Comparison of ENCODE assay signal across 12 cellular contexts in genomic region chrX:72045552-72046277, GRCh38.
DNase-seq lines count a peak whose midpoint lies in the region; ATAC-seq, FAIRE-seq and TF ChIP-seq lines count a peak whose summit lies in the region.
"Had no signal": no experiment of that assay in that cellular context is flagged by ENCODE, and none has a peak within 500 bp of the region (broad histone marks: within the 10 kb centered on the region; RNA-seq: fewer than 3 reads in every experiment).

No MANE protein-coding gene starts in this region.

- H3K27ac Mint-ChIP-seq in brain: peak overlapping the region in 3 of 5 experiments; percentile 81 to 90 (median 86)
- no peak overlapping the region for H3K27ac Mint-ChIP-seq in stimulated activated memory B cell treated with anti-CD40 and anti-IgM and Interleukin-4, amounts not matched to agents 10 μg/mL and 1 μg/mL and 100 μg/mL, for 72 hours
- H3K27ac Mint-ChIP-seq: activated CD4-positive, alpha-beta T cell treated with anti-CD3 and anti-CD28 coated beads, Interleukin-2, amount 10 ng/mL, durations not matched to agents 7 days and 5 days had no signal

- no peaks in the 10 kb centered on the region for H3K9me3 ChIP-seq in heart left ventricle
- no peaks in the 10 kb centered on the region for H3K9me3 ChIP-seq in right cardiac atrium (ENCODE audit: control insufficient read depth, low read length)
- no peaks in the 10 kb centered on the region for H3K9me3 ChIP-seq in kidney (ENCODE audit: control insufficient read depth in 1 of 2, low read length in 2 of 2)
- H3K9me3 ChIP-seq in uterus: no peaks in the 10 kb centered on the region

- no peak overlapping the region for H3K4me3 Mint-ChIP-seq in brain
- no peak overlapping the region for H3K4me3 Mint-ChIP-seq in stimulated activated memory B cell treated with anti-CD40 and anti-IgM and Interleukin-4, amounts not matched to agents 10 μg/mL and 1 μg/mL and 100 μg/mL, for 72 hours
- H3K4me3 Mint-ChIP-seq: activated CD4-positive, alpha-beta T cell treated with anti-CD3 and anti-CD28 coated beads, Interleukin-2, amount 10 ng/mL, durations not matched to agents 7 days and 5 days had no signal

- ATAC-seq in heart left ventricle (peak in 3 of 4 donors; percentile 35 to 68 (median 62)), right cardiac atrium (no peak)
- ATAC-seq in stimulated activated memory B cell treated with anti-CD40 and anti-IgM and Interleukin-4, amounts not matched to agents 10 μg/mL and 1 μg/mL and 100 μg/mL, for 72 hours: no peak
- ATAC-seq: sciatic nerve had no signal

- no peak overlapping the region for H3K9ac ChIP-seq in kidney (ENCODE audit: low read length in 2 of 2)

- peaks cover 0 to 23% (median 0%) of the 10 kb centered on the region in 9 donors for H3K27me3 ChIP-seq in heart left ventricle
- no peaks in the 10 kb centered on the region for H3K27me3 ChIP-seq in right cardiac atrium (ENCODE audit: control insufficient read depth, insufficient read depth)
- no peaks in the 10 kb centered on the region for H3K27me3 ChIP-seq in uterus

- intact Hi-C loops in heart left ventricle (cut with DNase I): no loop called here
- intact Hi-C loops in right cardiac atrium (cut with DNase I): no loop called here
- intact Hi-C loops in kidney (cut with DNase I): no loop called here
- intact Hi-C loops in uterus (cut with DNase I; ENCODE audit: low total_unique reads): no loop called here

- peaks cover 0 to 2% (median 0%) of the 10 kb centered on the region in 5 experiments for H3K9me3 Mint-ChIP-seq in brain
- no peaks in the 10 kb centered on the region for H3K9me3 Mint-ChIP-seq in stimulated activated memory B cell treated with anti-CD40 and anti-IgM and Interleukin-4, amounts not matched to agents 10 μg/mL and 1 μg/mL and 100 μg/mL, for 72 hours
- H3K9me3 Mint-ChIP-seq: activated CD4-positive, alpha-beta T cell treated with anti-CD3 and anti-CD28 coated beads, Interleukin-2, amount 10 ng/mL, durations not matched to agents 7 days and 5 days had no signal

- H3K4me1 Mint-ChIP-seq in brain: peaks cover 41% of the 10 kb centered on the region
- peaks cover 6% of the 10 kb centered on the region for H3K4me1 Mint-ChIP-seq in stimulated activated memory B cell treated with anti-CD40 and anti-IgM and Interleukin-4, amounts not matched to agents 10 μg/mL and 1 μg/mL and 100 μg/mL, for 72 hours

- TF ChIP-seq CTCF in heart left ventricle (IDR thresholded peaks at IDR 0.05): no peak
- no peak for TF ChIP-seq CTCF in brain (conservative IDR thresholded peaks at IDR 0.05)
- no peak for TF ChIP-seq CTCF in kidney (IDR thresholded peaks at IDR 0.05; ENCODE audit: borderline replicate concordance, extremely low read depth, insufficient read depth)
- no peak for TF ChIP-seq CTCF in uterus (IDR thresholded peaks at IDR 0.05)

- FAIRE-seq in kidney (lab: Jason Lieb, UNC): peak; percentile 6

- no peaks in the 10 kb centered on the region for H3K36me3 Mint-ChIP-seq in brain
- no peaks in the 10 kb centered on the region for H3K36me3 Mint-ChIP-seq in stimulated activated memory B cell treated with anti-CD40 and anti-IgM and Interleukin-4, amounts not matched to agents 10 μg/mL and 1 μg/mL and 100 μg/mL, for 72 hours

- TF ChIP-seq POLR2A in heart left ventricle (IDR thresholded peaks at IDR 0.05): no peak
- no peak for TF ChIP-seq POLR2A in uterus (IDR thresholded peaks at IDR 0.05)

- no peak for DNase-seq in heart left ventricle
- no peak for DNase-seq in right cardiac atrium
- DNase-seq in kidney: no peak
- peak in 1 of 2 donors; percentile 38 for DNase-seq in uterus
- no peak for DNase-seq in activated CD4-positive, alpha-beta T cell treated with anti-CD3 and anti-CD28 coated beads, Interleukin-2, amount 50 U/mL, for 4 hours
- DNase-seq in globus pallidus (ENCODE audit: low spot score): no peak
- DNase-seq: activated CD4-positive, alpha-beta T cell treated with anti-CD3 and anti-CD28 coated beads, Interleukin-2, amount 10 ng/mL, durations not matched to agents 7 days and 5 days; head of caudate nucleus; NCI-H446 treated with DMSO at 0.1 percent for 48 hours had no signal

- H3K27ac ChIP-seq in heart left ventricle (peak overlapping the region in 4 of 12 donors; percentile 12 to 76 (median 50)), right cardiac atrium (ENCODE audit: low read length) (no peak overlapping the region), kidney (ENCODE audit: low read depth in 2 of 2, low read length in 2 of 2) (no peak overlapping the region), uterus (peak overlapping the region; percentile 49 to 63)

- H3K4me3 ChIP-seq in heart left ventricle (no peak overlapping the region), right cardiac atrium (ENCODE audit: low read length) (no peak overlapping the region), kidney (ENCODE audit: low read length in 2 of 2) (no peak overlapping the region), uterus (no peak overlapping the region)

- no peaks in the 10 kb centered on the region for H3K36me3 ChIP-seq in heart left ventricle
- no peaks in the 10 kb centered on the region for H3K36me3 ChIP-seq in kidney (ENCODE audit: control insufficient read depth in 1 of 2, insufficient read depth in 2 of 2, low read length in 2 of 2)
- no peaks in the 10 kb centered on the region for H3K36me3 ChIP-seq in uterus

- H3K4me1 ChIP-seq in heart left ventricle (peaks cover 0 to 44% (median 6%) of the 10 kb centered on the region in 12 donors), right cardiac atrium (ENCODE audit: control insufficient read depth, insufficient read depth, low read length) (peaks cover 8% of the 10 kb centered on the region), kidney (ENCODE audit: control insufficient read depth in 1 of 2, insufficient read depth in 1 of 2, low read depth in 1 of 2, low read length in 2 of 2) (peaks cover 0 to 5% of the 10 kb centered on the region in 2 donors), uterus (peaks cover 0 to 4% of the 10 kb centered on the region in 2 donors)

- WGBS in heart left ventricle, 4 donors: 42 to 59% (median 57%) methylated on average over 9 of the region's 9 CpGs
- 69% methylated on average over 9 of the region's 9 CpGs for WGBS in right cardiac atrium

- no peaks in the 10 kb centered on the region for H3K27me3 Mint-ChIP-seq in brain
- no peaks in the 10 kb centered on the region for H3K27me3 Mint-ChIP-seq in stimulated activated memory B cell treated with anti-CD40 and anti-IgM and Interleukin-4, amounts not matched to agents 10 μg/mL and 1 μg/mL and 100 μg/mL, for 72 hours

Comparison
In these comparisons a context has a peak if more than half of its experiments do, and no peak if none do; other contexts are left out.
1. ATAC-seq: peak in heart left ventricle (3 of 4); none in right cardiac atrium (0 of 2) and stimulated activated memory B cell treated with anti-CD40 and anti-IgM and Interleukin-4, amounts not matched to agents 10 μg/mL and 1 μg/mL and 100 μg/mL, for 72 hours (single experiment).
2. H3K27ac ChIP-seq: peak in uterus (2 of 2); none in right cardiac atrium (single experiment) and kidney (0 of 2).